Comparison of ENCODE assay signal across 25 cellular contexts in genomic region chr6:14468656-14469321, GRCh38.
"Had no signal": no experiment of that assay in that cellular context is flagged by ENCODE, and none has a peak within 500 bp of the region (broad histone marks: within the 10 kb centered on the region; RNA-seq: fewer than 3 reads in every experiment).

No MANE protein-coding gene starts in this region.

- H3K4me3 ChIP-seq: Peyer's patch, SJCRH30 had no signal

- H3K4me1 ChIP-seq: Peyer's patch, SJCRH30 had no signal

- H3K9me2 ChIP-seq: SK-N-SH had no signal

- H3K27me3 ChIP-seq: Peyer's patch, SJCRH30 had no signal

- H3K27ac ChIP-seq: Peyer's patch, RWPE1, SJCRH30, WERI-Rb-1 had no signal

- H3K36me3 ChIP-seq: Peyer's patch, SJCRH30, WERI-Rb-1 had no signal

- H3K9me3 ChIP-seq: Peyer's patch, SJCRH30, SK-N-SH had no signal

- DNase-seq: activated CD4-positive, alpha-beta memory T cell treated with anti-CD3 and anti-CD28 coated beads, Interleukin-2, amount 10 ng/mL, durations not matched to agents 7 days and 5 days; activated CD4-positive, alpha-beta T cell treated with anti-CD3 and anti-CD28 coated beads for 36 hours; activated CD4-positive, alpha-beta T cell treated with anti-CD3 and anti-CD28 coated beads, Interleukin-2, amount 50 U/mL, for 1 hour; activated gamma-delta T cell; activated naive CD4-positive, alpha-beta T cell treated with anti-CD3 and anti-CD28 coated beads for 36 hours; activated T-cell treated with anti-CD3 and anti-CD28 coated beads for 4 hours; activated T-cell treated with anti-CD3 and anti-CD28 coated beads, Interleukin-2, amount 50 U/mL, for 48 hours; amygdala; Karpas-422; NCI-H1092; NCI-H1417; NCI-H1694; NCI-H2029 treated with DMSO at 0.1 percent for 48 hours; NCI-H345; NCI-H510A treated with DMSO at 0.1 percent for 48 hours; NCI-H748 treated with DMSO at 0.1 percent for 48 hours; NK-92 treated with Interleukin-12 subunit alpha and Interleukin-12 subunit beta, amount 100 ng/mL, for 24 hours; OCI-M1; Peyer's patch; Right ventricle myocardium superior; SJCRH30; SK-N-SH; T-helper 1 cell; WERI-Rb-1 had no signal

- H3K4me2 ChIP-seq: SK-N-SH had no signal
